2 cellular contexts compared by ENCODE assay signal in the genomic region with DNA sequence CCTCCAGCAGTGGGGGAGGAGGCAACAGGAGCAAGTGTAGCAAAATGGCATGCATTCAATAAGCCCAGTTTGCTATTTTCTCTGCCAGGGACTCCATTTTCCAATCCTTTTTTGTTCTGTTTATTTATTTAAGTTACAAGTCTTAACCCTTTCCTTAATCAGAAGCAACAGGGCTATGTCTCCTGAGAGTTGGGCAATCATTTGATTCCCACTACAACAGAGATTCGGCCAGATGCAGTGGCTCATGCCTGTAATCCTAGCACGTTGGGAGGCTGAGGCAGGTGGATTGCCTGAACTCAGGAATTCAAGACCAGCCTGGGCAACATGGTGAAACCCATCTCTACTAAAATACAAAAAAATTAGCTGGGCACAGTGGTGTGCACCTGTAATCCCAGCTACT.
TF ChIP-seq lines count a peak whose summit lies in the region.

No MANE protein-coding gene starts in this region.

TF ChIP-seq in HEK293, 187 proteins besides CTCF, POLR2A, EP300 and RAD21 (continued from another document):
- no peak for TF ChIP-seq HOXC10 (CRISPR knock-in tag; IDR thresholded peaks at IDR 0.05)
- peak; percentile 51; the same call in 1 of the 2 replicates for TF ChIP-seq SCRT2 (tag by site-specific recombination; IDR thresholded peaks at IDR 0.05)
TF ChIP-seq in HEK293: peak in this region for 2.

TF ChIP-seq in GM12878, 131 proteins besides CTCF, POLR2A, EP300 and RAD21 (continued from another document):
- no peak for TF ChIP-seq SREBF2 (IDR thresholded peaks at IDR 0.05; ENCODE audit: low read length)
- TF ChIP-seq RELA (IDR thresholded peaks at IDR 0.05; ENCODE audit: borderline replicate concordance, partially characterized antibody), result no peak
- TF ChIP-seq ASH2L (IDR thresholded peaks at IDR 0.05; ENCODE audit: borderline replicate concordance, low read depth), result no peak
- TF ChIP-seq RBBP5 (conservative IDR thresholded peaks at IDR 0.05), result no peak
- TF ChIP-seq MYC (IDR thresholded peaks at IDR 0.05; ENCODE audit: insufficient read depth, insufficient read length, insufficient replicate concordance, low read length, severe bottlenecking), result no peak
- no peak for TF ChIP-seq CREM (IDR thresholded peaks at IDR 0.05; ENCODE audit: low read depth)
- TF ChIP-seq ZSCAN29 (IDR thresholded peaks at IDR 0.05), result no peak
- TF ChIP-seq CBX3 (IDR thresholded peaks at IDR 0.05; ENCODE audit: borderline replicate concordance, low read depth), result no peak
- no peak for TF ChIP-seq EZH2 (IDR thresholded peaks at IDR 0.05; ENCODE audit: borderline replicate concordance, control insufficient read depth, low read depth, low read length)
- TF ChIP-seq ZNF217 (IDR thresholded peaks at IDR 0.05), result no peak
- TF ChIP-seq ZNF274 (IDR thresholded peaks at IDR 0.05; ENCODE audit: insufficient read depth, insufficient read length), result no peak
- TF ChIP-seq MXI1 (IDR thresholded peaks at IDR 0.05; ENCODE audit: low read depth, low read length), result no peak
- TF ChIP-seq, protein P1, sequence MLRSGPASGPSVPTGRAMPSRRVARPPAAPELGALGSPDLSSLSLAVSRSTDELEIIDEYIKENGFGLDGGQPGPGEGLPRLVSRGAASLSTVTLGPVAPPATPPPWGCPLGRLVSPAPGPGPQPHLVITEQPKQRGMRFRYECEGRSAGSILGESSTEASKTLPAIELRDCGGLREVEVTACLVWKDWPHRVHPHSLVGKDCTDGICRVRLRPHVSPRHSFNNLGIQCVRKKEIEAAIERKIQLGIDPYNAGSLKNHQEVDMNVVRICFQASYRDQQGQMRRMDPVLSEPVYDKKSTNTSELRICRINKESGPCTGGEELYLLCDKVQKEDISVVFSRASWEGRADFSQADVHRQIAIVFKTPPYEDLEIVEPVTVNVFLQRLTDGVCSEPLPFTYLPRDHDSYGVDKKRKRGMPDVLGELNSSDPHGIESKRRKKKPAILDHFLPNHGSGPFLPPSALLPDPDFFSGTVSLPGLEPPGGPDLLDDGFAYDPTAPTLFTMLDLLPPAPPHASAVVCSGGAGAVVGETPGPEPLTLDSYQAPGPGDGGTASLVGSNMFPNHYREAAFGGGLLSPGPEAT (IDR thresholded peaks at IDR 0.05; ENCODE audit: low read depth), result no peak
- TF ChIP-seq, protein P2, sequence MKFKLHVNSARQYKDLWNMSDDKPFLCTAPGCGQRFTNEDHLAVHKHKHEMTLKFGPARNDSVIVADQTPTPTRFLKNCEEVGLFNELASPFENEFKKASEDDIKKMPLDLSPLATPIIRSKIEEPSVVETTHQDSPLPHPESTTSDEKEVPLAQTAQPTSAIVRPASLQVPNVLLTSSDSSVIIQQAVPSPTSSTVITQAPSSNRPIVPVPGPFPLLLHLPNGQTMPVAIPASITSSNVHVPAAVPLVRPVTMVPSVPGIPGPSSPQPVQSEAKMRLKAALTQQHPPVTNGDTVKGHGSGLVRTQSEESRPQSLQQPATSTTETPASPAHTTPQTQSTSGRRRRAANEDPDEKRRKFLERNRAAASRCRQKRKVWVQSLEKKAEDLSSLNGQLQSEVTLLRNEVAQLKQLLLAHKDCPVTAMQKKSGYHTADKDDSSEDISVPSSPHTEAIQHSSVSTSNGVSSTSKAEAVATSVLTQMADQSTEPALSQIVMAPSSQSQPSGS (IDR thresholded peaks at IDR 0.05; ENCODE audit: low read length), result no peak
- TF ChIP-seq IRF4 (IDR thresholded peaks at IDR 0.05; ENCODE audit: low read depth, low read length), result no peak
- TF ChIP-seq STAT3 (IDR thresholded peaks at IDR 0.05; ENCODE audit: low read depth, low read length), result no peak
- no peak for TF ChIP-seq SIN3A (IDR thresholded peaks at IDR 0.05; ENCODE audit: low read depth, low read length)
